7 cellular contexts compared by ENCODE assay signal in genomic region chr1:151254217-151255213, GRCh38.
DNase-seq lines count a peak whose midpoint lies in the region; ATAC-seq and FAIRE-seq lines count a peak whose summit lies in the region.

Gene PSMD4 (plus strand): TSS chr1:151254734. CDS start chr1:151254783, 49 bp downstream.

- ATAC-seq in HG02981 (IDR thresholded peaks at IDR 0.05; ENCODE audit: unreplicated experiment), result peak; percentile 93

- FAIRE-seq in GM18507 (lab: Jason Lieb, UNC), result peak; percentile 98

- DNase-seq in GM18507 (ENCODE audit: extremely low spot score, insufficient read length, low read depth) (peak; percentile 98), NCI-H2081 (lab: John Stamatoyannopoulos, UW) (peak; percentile 98 to 99), T1000 (lab: John Stamatoyannopoulos, UW) (peak; percentile 89), astrocyte of the hippocampus (ENCODE audit: low read depth, low spot score) (peak; percentile 99), hippocampal formation (lab: John Stamatoyannopoulos, UW) (peak; percentile 92 to 97), retina (peak; percentile 97)

Comparison
In these comparisons a context has a peak if more than half of its experiments do, and no peak if none do; other contexts are left out.
1. Peak in every context shown above with its lines: DNase-seq and ATAC-seq.